Comparison of ENCODE assay signal across 9 cellular contexts in the genomic region with DNA sequence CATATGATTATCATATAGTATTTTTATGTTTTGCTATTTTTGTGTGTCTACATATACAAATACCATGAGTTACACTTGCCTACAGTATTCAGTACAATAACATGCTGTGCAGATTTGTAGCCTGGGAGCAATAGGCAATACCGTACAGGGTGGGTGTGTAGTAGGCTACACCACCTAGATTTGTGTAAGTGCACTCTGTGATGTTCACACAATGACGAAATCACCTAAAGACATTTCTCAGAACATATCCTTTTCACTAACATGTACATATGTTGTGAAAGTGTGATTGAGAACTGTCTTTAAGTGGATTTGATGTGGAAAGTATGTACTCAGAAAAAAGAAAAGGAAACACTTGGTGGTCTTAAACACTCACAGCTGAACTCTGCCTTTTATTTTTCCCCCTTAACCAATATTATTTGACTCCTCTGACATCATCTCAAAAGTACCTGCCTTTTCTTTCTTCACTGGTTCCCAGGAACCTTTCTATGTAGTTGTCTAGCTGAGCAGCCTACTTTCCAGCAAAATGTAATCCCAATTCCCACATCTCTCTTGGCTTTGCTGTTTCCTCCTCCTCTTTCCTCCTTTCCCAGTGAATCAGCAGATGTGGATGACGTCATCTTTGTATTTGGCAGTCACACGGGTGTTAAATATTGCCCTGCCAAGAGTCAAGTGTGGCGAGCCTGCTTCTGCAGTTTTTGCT. TPM values are rescaled to one million over a fixed set of nuclear protein-coding genes. Genes with fewer than 3 reads are reported as not detected.
DNase-seq lines count a peak whose midpoint lies in the region; ATAC-seq, FAIRE-seq and TF ChIP-seq lines count a peak whose summit lies in the region.
"Had no signal": no experiment of that assay in that cellular context is flagged by ENCODE, and none has a peak within 500 bp of the region (broad histone marks: within the 10 kb centered on the region; RNA-seq: fewer than 3 reads in every experiment).

No MANE protein-coding gene starts in this region.

- TF ChIP-seq RAD21 in A549 (conservative IDR thresholded peaks at IDR 0.05 in 1 of 2, IDR thresholded peaks at IDR 0.05 in 1 of 2) = no peak

- WGBS in A549 (ENCODE audit: missing lambda C conversion rate) = 37% methylated on average over 5 of the region's 5 CpGs

- TF ChIP-seq CTCF in A549 (IDR thresholded peaks at IDR 0.05) = no peak
- TF ChIP-seq CTCF in LNCaP clone FGC (IDR thresholded peaks at IDR 0.05; ENCODE audit: control insufficient read depth, extremely low read depth, insufficient read depth) = no peak

- ATAC-seq in A549 = peak; percentile 91 to 95
- no peak for ATAC-seq in HG03135 (IDR thresholded peaks at IDR 0.05; ENCODE audit: unreplicated experiment)
- ATAC-seq in HG02938 (IDR thresholded peaks at IDR 0.05; ENCODE audit: unreplicated experiment) = no peak
- no peak for ATAC-seq in GM19467 (IDR thresholded peaks at IDR 0.05; ENCODE audit: unreplicated experiment)

- TF ChIP-seq EP300 in A549 (IDR thresholded peaks at IDR 0.05) = no peak

- DNase-seq in A549 (ENCODE audit: low read depth in 1 of 2, low spot score in 1 of 2) = peak; percentile 69 to 86
- peak; percentile 72 for DNase-seq in LNCaP clone FGC (ENCODE audit: low read depth)
- DNase-seq in hypothalamus (lab: John Stamatoyannopoulos, UW) = peak in 30 of 51 donors; percentile 4 to 73 (median 32)
- DNase-seq in substantia nigra (lab: John Stamatoyannopoulos, UW) = peak in 29 of 49 donors; percentile 6 to 71 (median 33)

- POLR2A ChIA-PET in A549 (lab: Yijun Ruan, JAX) = no interaction called here

- H3K4me3 ChIP-seq in A549 (no peak overlapping the region), LNCaP clone FGC (ENCODE audit: low read depth, low read length) (no peak overlapping the region)

- H3K9me3 ChIP-seq in A549 = no peaks in the 10 kb centered on the region

- FAIRE-seq in A549 (lab: Jason Lieb, UNC) = no peak

- TF ChIP-seq POLR2A in A549 (IDR thresholded peaks at IDR 0.05; ENCODE audit: low read length) = no peak

- CTCF ChIA-PET in A549 (lab: Yijun Ruan, JAX) = interaction anchor here (0.7 kb wide), 1 partner anchor 88 kb away, joined by 3 read pairs; no protein-coding TSS in a partner anchor

- H3K4me2 ChIP-seq in A549 = peak overlapping the region; percentile 70

- peaks cover 30% of the 10 kb centered on the region for H3K4me1 ChIP-seq in A549

- H3K27ac ChIP-seq in A549 (peak overlapping the region; percentile 74 to 75), angular gyrus (ENCODE audit: low read depth, low read length) (peak overlapping the region; percentile 35), substantia nigra (ENCODE audit: low read depth, low read length, poor library complexity, severe bottlenecking) (no peak overlapping the region)
- H3K27ac ChIP-seq: VCaP had no signal

TF ChIP-seq in A549, 52 proteins besides CTCF, POLR2A, EP300 and RAD21:
- TF ChIP-seq ESRRA (IDR thresholded peaks at IDR 0.05; ENCODE audit: borderline replicate concordance, low read length) (no peak), EHMT2 (IDR thresholded peaks at IDR 0.05; ENCODE audit: low read depth) (no peak), FOSL2 (IDR thresholded peaks at IDR 0.05) (no peak), FOSL2 (CRISPR knock-in tag; IDR thresholded peaks at IDR 0.05) (peak; percentile 96), CEBPB (IDR thresholded peaks at IDR 0.05) (0 out of 4 replicates have a peak, but pooled peaks have one; percentile 8 to 15), JUNB (IDR thresholded peaks at IDR 0.05) (peak; percentile 20; the same call in 1 of the 2 replicates), TP53 (CRISPR knock-in tag; IDR thresholded peaks at IDR 0.05) (no peak), HDAC2 (IDR thresholded peaks at IDR 0.05) (no peak), BHLHE40 (IDR thresholded peaks at IDR 0.05; ENCODE audit: low read depth, low read length) (no peak), EHF (CRISPR knock-in tag; IDR thresholded peaks at IDR 0.05) (no peak), NR3C1 (IDR thresholded peaks at IDR 0.05) (no peak), SREBF2 (IDR thresholded peaks at IDR 0.05) (no peak), MAZ (IDR thresholded peaks at IDR 0.05; ENCODE audit: borderline replicate concordance, low read depth, low read length) (no peak), CBX8 (IDR thresholded peaks at IDR 0.05) (no peak)

RNA-seq across cellular contexts. Expression of a gene that starts 47.7 kb away (rescaled TPM):
- polyA plus RNA-seq in A549 (2011; rRNA removed) (8.1 and 8.2 TPM in 2 replicates), A549 (2017; fragmentation: RNase III; extraction: RNeasy Plus Mini Kit Qiagen cat#74134 plus additional on column Dnase treatment) (2.9 to 3.5 TPM (median 3.0 TPM) in 3 replicates)
- polyA plus RNA-seq in A549 (2012; cell fraction: cytosol; rRNA removed) = 2.8 and 3.0 TPM in 2 replicates
- polyA plus RNA-seq in A549 (2012; cell fraction: nucleus; rRNA removed) = 2.3 and 3.3 TPM in 2 replicates
- polyA minus RNA-seq in A549 (2011; rRNA and poly(A)+ RNA removed) = 4.8 and 5.7 TPM in 2 replicates

Comparison
In these comparisons a context has a peak if more than half of its experiments do, and no peak if none do; other contexts are left out.
1. ATAC-seq: peak in A549 (2 of 2); none in HG03135 (single experiment), HG02938 (single experiment) and GM19467 (single experiment).
2. Peak in every context shown above with its lines, with median percentiles within 50 percentile points of each other: DNase-seq.